Comparison of ENCODE assay signal across 1 cellular context in the genomic region with DNA sequence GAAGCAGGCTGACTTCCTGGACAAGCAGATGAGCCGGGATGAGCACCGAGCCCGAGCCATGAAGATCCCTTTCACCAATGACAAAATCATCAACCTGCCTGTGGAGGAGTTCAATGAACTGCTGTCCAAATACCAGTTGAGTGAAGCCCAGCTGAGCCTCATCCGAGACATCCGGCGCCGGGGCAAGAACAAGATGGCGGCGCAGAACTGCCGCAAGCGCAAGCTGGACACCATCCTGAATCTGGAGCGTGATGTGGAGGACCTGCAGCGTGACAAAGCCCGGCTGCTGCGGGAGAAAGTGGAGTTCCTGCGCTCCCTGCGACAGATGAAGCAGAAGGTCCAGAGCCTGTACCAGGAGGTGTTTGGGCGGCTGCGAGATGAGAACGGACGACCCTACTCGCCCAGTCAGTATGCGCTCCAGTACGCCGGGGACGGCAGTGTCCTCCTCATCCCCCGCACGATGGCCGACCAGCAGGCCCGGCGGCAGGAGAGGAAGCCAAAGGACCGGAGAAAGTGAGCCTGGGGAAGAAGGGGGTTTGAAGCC.
TF ChIP-seq lines count a peak whose summit lies in the region.

No MANE protein-coding gene starts in this region.

TF ChIP-seq in IMR-90, 13 proteins besides CTCF, POLR2A, EP300 and RAD21:
- TF ChIP-seq RCOR1 (IDR thresholded peaks at IDR 0.05; ENCODE audit: insufficient replicate concordance, low read length) (no peak), RFX5 (IDR thresholded peaks at IDR 0.05; ENCODE audit: low read depth, low read length) (no peak), NFE2L2 (IDR thresholded peaks at IDR 0.05; ENCODE audit: low read depth, low read length) (no peak), FOS (IDR thresholded peaks at IDR 0.05; ENCODE audit: low read depth, low read length) (no peak), MAFK (IDR thresholded peaks at IDR 0.05; ENCODE audit: low read depth, low read length) (no peak), CHD1 (IDR thresholded peaks at IDR 0.05; ENCODE audit: low read depth, low read length) (no peak), SMC3 (IDR thresholded peaks at IDR 0.05; ENCODE audit: low read depth, low read length) (no peak), MXI1 (IDR thresholded peaks at IDR 0.05; ENCODE audit: borderline replicate concordance, low read depth, low read length) (no peak), MAZ (IDR thresholded peaks at IDR 0.05; ENCODE audit: borderline replicate concordance, low read depth, low read length) (no peak)
- TF ChIP-seq, protein P1, sequence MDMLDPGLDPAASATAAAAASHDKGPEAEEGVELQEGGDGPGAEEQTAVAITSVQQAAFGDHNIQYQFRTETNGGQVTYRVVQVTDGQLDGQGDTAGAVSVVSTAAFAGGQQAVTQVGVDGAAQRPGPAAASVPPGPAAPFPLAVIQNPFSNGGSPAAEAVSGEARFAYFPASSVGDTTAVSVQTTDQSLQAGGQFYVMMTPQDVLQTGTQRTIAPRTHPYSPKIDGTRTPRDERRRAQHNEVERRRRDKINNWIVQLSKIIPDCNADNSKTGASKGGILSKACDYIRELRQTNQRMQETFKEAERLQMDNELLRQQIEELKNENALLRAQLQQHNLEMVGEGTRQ (IDR thresholded peaks at IDR 0.05; ENCODE audit: low read depth, low read length) = no peak
- TF ChIP-seq, protein P2, sequence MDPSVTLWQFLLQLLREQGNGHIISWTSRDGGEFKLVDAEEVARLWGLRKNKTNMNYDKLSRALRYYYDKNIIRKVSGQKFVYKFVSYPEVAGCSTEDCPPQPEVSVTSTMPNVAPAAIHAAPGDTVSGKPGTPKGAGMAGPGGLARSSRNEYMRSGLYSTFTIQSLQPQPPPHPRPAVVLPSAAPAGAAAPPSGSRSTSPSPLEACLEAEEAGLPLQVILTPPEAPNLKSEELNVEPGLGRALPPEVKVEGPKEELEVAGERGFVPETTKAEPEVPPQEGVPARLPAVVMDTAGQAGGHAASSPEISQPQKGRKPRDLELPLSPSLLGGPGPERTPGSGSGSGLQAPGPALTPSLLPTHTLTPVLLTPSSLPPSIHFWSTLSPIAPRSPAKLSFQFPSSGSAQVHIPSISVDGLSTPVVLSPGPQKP (IDR thresholded peaks at IDR 0.05; ENCODE audit: borderline replicate concordance, low read depth, low read length) = no peak
